ENCODE assay signal across 7 cellular contexts in the genomic region with DNA sequence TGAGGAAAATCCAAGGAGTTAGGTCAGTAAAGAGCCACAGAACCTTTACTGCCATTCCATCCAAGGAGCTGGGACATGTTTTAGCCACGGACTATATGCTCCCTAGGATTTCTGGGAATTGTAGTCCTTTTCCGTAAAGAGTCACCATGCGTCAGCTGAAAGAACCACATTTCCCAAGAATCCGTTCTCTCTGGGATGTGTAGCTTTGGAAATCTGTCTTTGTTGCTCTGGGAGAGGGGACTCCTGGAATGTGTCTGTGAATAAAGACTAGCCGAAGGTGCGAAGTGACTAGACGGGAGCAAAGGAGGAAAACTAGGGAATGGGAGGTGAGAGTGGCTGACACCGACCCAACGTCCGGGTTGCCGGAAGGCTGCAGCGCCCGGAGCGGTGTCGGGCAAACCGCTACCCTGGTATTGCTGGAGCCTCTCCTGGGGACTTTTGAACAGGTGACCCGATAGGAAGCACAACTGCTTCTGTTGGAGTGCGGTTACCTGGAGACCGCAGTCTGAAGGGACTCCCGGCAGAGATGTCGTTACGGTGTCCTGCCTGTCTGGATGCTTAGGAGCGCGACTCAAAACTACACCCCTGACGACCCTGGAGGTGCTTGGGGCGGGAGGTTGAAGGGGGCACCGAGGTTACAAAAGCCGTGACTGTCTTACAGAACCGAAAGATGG. TPM values are rescaled to one million over a fixed set of nuclear protein-coding genes. Genes with fewer than 3 reads are reported as not detected.
DNase-seq lines count a peak whose midpoint lies in the region; ATAC-seq, FAIRE-seq and TF ChIP-seq lines count a peak whose summit lies in the region.

A gene with protein sequence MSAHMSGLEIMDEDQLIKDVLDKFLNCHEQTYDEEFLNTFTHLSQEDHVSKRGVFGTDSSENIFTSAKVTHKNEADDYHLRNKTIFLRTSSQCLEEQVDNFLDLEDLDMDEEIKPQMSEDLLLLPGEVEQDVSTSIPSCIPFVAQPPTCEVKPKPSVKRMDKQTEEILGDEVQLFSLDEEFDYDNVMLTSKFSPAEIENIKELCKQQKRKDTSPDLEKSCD (plus strand): TSS at position 187 of the 674 bp plus-strand sequence. CDS start 15,602 bp downstream, outside the sequence.

- DNase-seq in GM13976 (ENCODE audit: low spot score) = peak; percentile 49
- peak; percentile 37 for DNase-seq in NCI-H2029 treated with DMSO at 0.1 percent for 48 hours (lab: John Stamatoyannopoulos, UW)
- DNase-seq in dedifferentiated amniotic fluid mesenchymal stem cell (ENCODE audit: extremely low spot score) = peak; percentile 95
- peak; percentile 72 for DNase-seq in kidney
- DNase-seq in small intestine = peak; percentile 95

- H3K27ac ChIP-seq in kidney (ENCODE audit: low read depth in 2 of 2, low read length in 2 of 2) = peak within 1 kb of the TSS in 1 of 2 donors; percentile 23
- peak within 1 kb of the TSS in 1 of 2 donors; percentile 25 for H3K27ac ChIP-seq in small intestine (ENCODE audit: low read depth in 1 of 2, low read length in 1 of 2)

- in situ Hi-C loops in GM13976 (cut with MboI; ENCODE audit: low sequenced_read_pairs, unreplicated experiment) = no loop called here

- H3K9ac ChIP-seq in kidney (ENCODE audit: low read length in 2 of 2) = peak within 1 kb of the TSS; percentile 62 to 68

- intact Hi-C loops in kidney (cut with DNase I) = no loop called here

- H3K4me1 ChIP-seq in kidney (ENCODE audit: control insufficient read depth in 1 of 2, insufficient read depth in 1 of 2, low read depth in 1 of 2, low read length in 2 of 2) (peaks cover 0 to 5% of the 10 kb centered on the region in 2 donors), small intestine (ENCODE audit: control insufficient read depth in 2 of 2, insufficient read depth in 1 of 2, low read depth in 1 of 2, low read length in 1 of 2) (no peaks in the 10 kb centered on the region)

- FAIRE-seq in TTC549 (lab: Jason Lieb, UNC) (peak; percentile 80), kidney (lab: Jason Lieb, UNC) (peak; percentile 97), small intestine (lab: Jason Lieb, UNC) (no peak)

- peak; percentile 97 for ATAC-seq in HG02885 (IDR thresholded peaks at IDR 0.05; ENCODE audit: poor library complexity, unreplicated experiment)

- peak within 1 kb of the TSS; percentile 85 to 88 for H3K4me3 ChIP-seq in kidney (ENCODE audit: low read length in 2 of 2)
- H3K4me3 ChIP-seq in small intestine (ENCODE audit: low read depth in 1 of 2, low read length in 2 of 2) = peak within 1 kb of the TSS; percentile 27 to 67

- no peak for TF ChIP-seq CTCF in GM13976 (IDR thresholded peaks at IDR 0.05; ENCODE audit: borderline replicate concordance, control extremely low read depth, extremely low read depth, insufficient read depth, missing control alignments)
- TF ChIP-seq CTCF in kidney (IDR thresholded peaks at IDR 0.05; ENCODE audit: borderline replicate concordance, extremely low read depth, insufficient read depth) = no peak

- 1 to 4% (median 1%) methylated on average over 29 of the region's 29 CpGs for WGBS in small intestine, 3 donors

- no peaks in the 10 kb centered on the region for H3K36me3 ChIP-seq in kidney (ENCODE audit: control insufficient read depth in 1 of 2, insufficient read depth in 2 of 2, low read length in 2 of 2)
- no peaks in the 10 kb centered on the region for H3K36me3 ChIP-seq in small intestine (ENCODE audit: control insufficient read depth in 2 of 2, insufficient read depth in 2 of 2, low read length in 2 of 2)

- H3K9me3 ChIP-seq in kidney (ENCODE audit: control insufficient read depth in 1 of 2, low read length in 2 of 2) (no peaks in the 10 kb centered on the region), small intestine (ENCODE audit: control insufficient read depth, low read depth) (no peaks in the 10 kb centered on the region)

- H3K27me3 ChIP-seq in small intestine (ENCODE audit: control insufficient read depth in 2 of 2, insufficient read depth in 2 of 2, low read length in 2 of 2) = peaks cover 0 to 3% of the 10 kb centered on the region in 2 donors

RNA-seq across cellular contexts. Expression of the gene that starts here (rescaled TPM):
- 13.4 TPM for total RNA-seq in kidney
- polyA plus RNA-seq in kidney (ENCODE audit: insufficient read depth, low read depth, low replicate concordance) (49.3 TPM), small intestine (10 to 100 TPM; 15.7 to 23.2 (median 18.1) TPM)

Comparison
In these comparisons a context has a peak if more than half of its experiments do, and no peak if none do; other contexts are left out.
1. DNase-seq: peak in every context shown above with its lines; median percentile 95 in dedifferentiated amniotic fluid mesenchymal stem cell; 95 in small intestine; 72 in kidney; 49 in GM13976; 37 in NCI-H2029 treated with DMSO at 0.1 percent for 48 hours.